Comparison of ENCODE assay signal across 9 cellular contexts in genomic region chr20:23782366-23782983, GRCh38. TPM values are rescaled to one million over a fixed set of nuclear protein-coding genes. Genes with fewer than 3 reads are reported as not detected.
DNase-seq lines count a peak whose midpoint lies in the region; ATAC-seq and TF ChIP-seq lines count a peak whose summit lies in the region.
"Had no signal": no experiment of that assay in that cellular context is flagged by ENCODE, and none has a peak within 500 bp of the region (broad histone marks: within the 10 kb centered on the region; RNA-seq: fewer than 3 reads in every experiment).

No MANE protein-coding gene starts in this region.

- H3K4me1 ChIP-seq in DOHH2 (ENCODE audit: control insufficient read depth, low read length) (no peaks in the 10 kb centered on the region), MM.1S (ENCODE audit: low read length) (no peaks in the 10 kb centered on the region), mucosa of descending colon (ENCODE audit: low read depth) (no peaks in the 10 kb centered on the region)

- H3K4me3 ChIP-seq in AG04449 (ENCODE audit: low read depth, low read length) (no peak overlapping the region), DOHH2 (ENCODE audit: low read length) (no peak overlapping the region), MM.1S (ENCODE audit: low read length) (no peak overlapping the region), mucosa of descending colon (no peak overlapping the region)

- H3K36me3 ChIP-seq in DOHH2 (ENCODE audit: control insufficient read depth, low read length) (no peaks in the 10 kb centered on the region), MM.1S (replicated peaks; ENCODE audit: insufficient read depth, low read length) (no peaks in the 10 kb centered on the region), mucosa of descending colon (ENCODE audit: low read depth) (no peaks in the 10 kb centered on the region)

- H3K27me3 ChIP-seq in DOHH2 (ENCODE audit: control insufficient read depth, low read length) (no peaks in the 10 kb centered on the region), MM.1S (replicated peaks; ENCODE audit: insufficient read depth, low read length) (no peaks in the 10 kb centered on the region)

- CTCF ChIA-PET in AG04449 (lab: Yijun Ruan, JAX), result interaction anchor here (0.9 to 1.4 kb wide), 4 partner anchors 9 to 215 kb away, joined by 3 read pairs; no protein-coding TSS in a partner anchor

- H3K4me1 Mint-ChIP-seq in brain, result no peaks in the 10 kb centered on the region

- H2AFZ ChIP-seq in MM.1S (ENCODE audit: low read length), result no peak overlapping the region

- POLR2A ChIA-PET in AG04449 (lab: Yijun Ruan, JAX), result no interaction called here

- ATAC-seq in mucosa of descending colon (peak; percentile 51), HG02678 (IDR thresholded peaks at IDR 0.05; ENCODE audit: unreplicated experiment) (no peak)

- no peaks in the 10 kb centered on the region for H3K36me3 Mint-ChIP-seq in brain

- no peaks in the 10 kb centered on the region for H3K79me2 ChIP-seq in DOHH2 (ENCODE audit: control insufficient read depth, low read length)
- H3K79me2 ChIP-seq in MM.1S (ENCODE audit: low read length), result no peaks in the 10 kb centered on the region

- H3K4me2 ChIP-seq in DOHH2 (ENCODE audit: low read length) (no peak overlapping the region), MM.1S (ENCODE audit: low read depth, low read length) (no peak overlapping the region)

- H3K9me3 Mint-ChIP-seq in brain, result peaks cover 0 to under 1% (median 0%) of the 10 kb centered on the region in 5 experiments
- H3K9me3 Mint-ChIP-seq: stimulated activated naive CD8-positive, alpha-beta T cell treated with anti-CD3 and anti-CD28 coated beads, Interleukin-15, Interleukin-2, amounts not matched to agents 100 ng/mL and 50 ng/mL, for 24 hours had no signal

- no peak overlapping the region for H3K4me3 Mint-ChIP-seq in brain
- H3K4me3 Mint-ChIP-seq: stimulated activated naive CD8-positive, alpha-beta T cell treated with anti-CD3 and anti-CD28 coated beads, Interleukin-15, Interleukin-2, amounts not matched to agents 100 ng/mL and 50 ng/mL, for 24 hours had no signal

- no peak for DNase-seq in AG04449 (ENCODE audit: low read depth, low spot score)
- peak; percentile 59 for DNase-seq in MM.1S
- peak in 1 of 3 donors; percentile 22 for DNase-seq in mucosa of descending colon
- DNase-seq in C1 segment of cervical spinal cord (lab: John Stamatoyannopoulos, UW), result no peak
- DNase-seq in NCI-H2081 (lab: John Stamatoyannopoulos, UW), result no peak

- intact Hi-C loops in mucosa of descending colon (cut with DNase I, micrococcal nuclease), result no loop called here

- TF ChIP-seq CTCF in AG04449 (IDR thresholded peaks at IDR 0.05; ENCODE audit: insufficient read depth, low read length, missing control alignments) (peak; percentile 58), DOHH2 (IDR thresholded peaks at IDR 0.05; ENCODE audit: low read depth, low read length, poor library complexity, severe bottlenecking) (peak; percentile 64), MM.1S (IDR thresholded peaks at IDR 0.05; ENCODE audit: low read length) (peak; percentile 72), brain (conservative IDR thresholded peaks at IDR 0.05) (peak; percentile 36 to 62), mucosa of descending colon (IDR thresholded peaks at IDR 0.05) (peak; percentile 27)

- H3K9me3 ChIP-seq in DOHH2 (ENCODE audit: control insufficient read depth, insufficient read depth, low read length) (no peaks in the 10 kb centered on the region), MM.1S (replicated peaks; ENCODE audit: insufficient read depth, low read length) (no peaks in the 10 kb centered on the region), mucosa of descending colon (no peaks in the 10 kb centered on the region)

- H3K9me2 ChIP-seq in DOHH2 (replicated peaks; ENCODE audit: control insufficient read depth, low read length) (no peaks in the 10 kb centered on the region), MM.1S (replicated peaks; ENCODE audit: insufficient read depth, low read length) (no peaks in the 10 kb centered on the region)

- H3K9ac ChIP-seq in MM.1S (ENCODE audit: low read length), result no peak overlapping the region

- peaks cover 2% of the 10 kb centered on the region for H3K27me3 Mint-ChIP-seq in brain

- no peaks in the 10 kb centered on the region for H3F3A ChIP-seq in DOHH2 (ENCODE audit: control insufficient read depth, insufficient read depth)
- no peaks in the 10 kb centered on the region for H3F3A ChIP-seq in MM.1S (ENCODE audit: insufficient read depth, low read length)

- H4K20me1 ChIP-seq in DOHH2 (ENCODE audit: control insufficient read depth, insufficient read depth, low read depth, low read length) (no peaks in the 10 kb centered on the region), MM.1S (ENCODE audit: insufficient read depth, low read length) (no peaks in the 10 kb centered on the region)

- H3K27ac ChIP-seq in DOHH2 (ENCODE audit: low read depth, low read length), result no peak overlapping the region
- H3K27ac ChIP-seq in MM.1S (ENCODE audit: low read length), result no peak overlapping the region

- no peak overlapping the region for H3K27ac Mint-ChIP-seq in brain
- H3K27ac Mint-ChIP-seq: stimulated activated naive CD8-positive, alpha-beta T cell treated with anti-CD3 and anti-CD28 coated beads, Interleukin-15, Interleukin-2, amounts not matched to agents 100 ng/mL and 50 ng/mL, for 24 hours had no signal

RNA-seq across cellular contexts. Expression of gene CST1, which starts 31.7 kb away (rescaled TPM):
- polyA plus RNA-seq in brain (ENCODE audit: insufficient read depth, low read depth, low replicate concordance), result not detected
- not detected for total RNA-seq in mucosa of descending colon

RNA-seq across cellular contexts. Expression of gene CST2, which starts 44.1 kb away (rescaled TPM):
- not detected for polyA plus RNA-seq in brain (ENCODE audit: insufficient read depth, low read depth, low replicate concordance)
- total RNA-seq in mucosa of descending colon, result not detected
